Comparison of ENCODE assay signal across 8 cellular contexts in genomic region chr22:23521442-23522113, GRCh38.
DNase-seq lines count a peak whose midpoint lies in the region; ATAC-seq lines count a peak whose summit lies in the region.

No MANE protein-coding gene starts in this region.

- ATAC-seq in HG02970 (IDR thresholded peaks at IDR 0.05; ENCODE audit: low FRiP score, unreplicated experiment) (peak; percentile 53), HG02759 (IDR thresholded peaks at IDR 0.05; ENCODE audit: unreplicated experiment) (no peak)
- ATAC-seq in activated CD4-positive, CD25-positive, alpha-beta regulatory T cell treated with anti-CD3 and anti-CD28 coated beads, Interleukin-2, amount 50 U/mL, for 24 hours, result peak; percentile 77 to 86

- peak; percentile 75 for DNase-seq in DMS79 (lab: John Stamatoyannopoulos, UW)
- peak; percentile 97 for DNase-seq in NCI-H2227 (lab: John Stamatoyannopoulos, UW; ENCODE audit: unreplicated experiment)
- DNase-seq in caudate nucleus (lab: John Stamatoyannopoulos, UW), result peak; percentile 44 to 96 (median 85)
- DNase-seq in iris pigment epithelial cell (ENCODE audit: low read depth), result peak; percentile 87
- DNase-seq in stimulated activated CD4-positive, alpha-beta T cell treated with anti-CD3 and anti-CD28 coated beads, Interleukin-12 subunit alpha, Interleukin-12 subunit beta, amount 100 ng/mL, for 4 hours, result peak; percentile 52

- peak overlapping the region; percentile 97 for H3K27ac ChIP-seq in caudate nucleus (ENCODE audit: low read depth, low read length)
